In genomic region chr6:149900620-149901443, GRCh38 we compare ENCODE assay signal across 17 cellular contexts. TPM values are rescaled to one million over a fixed set of nuclear protein-coding genes. Genes with fewer than 3 reads are reported as not detected.
DNase-seq lines count a peak whose midpoint lies in the region; ATAC-seq and TF ChIP-seq lines count a peak whose summit lies in the region.
"Had no signal": no experiment of that assay in that cellular context is flagged by ENCODE, and none has a peak within 500 bp of the region (broad histone marks: within the 10 kb centered on the region; RNA-seq: fewer than 3 reads in every experiment).

No MANE protein-coding gene starts in this region.

- 71 to 92% (median 90%) methylated on average over 10 to 11 of the region's 11 CpGs for WGBS in heart left ventricle, 4 donors
- no CpG with 5 or more reads among the region's 11 CpGs for WGBS in neuronal stem cell (ENCODE audit: extremely low coverage in 2 of 2, insufficient read length in 2 of 2, insufficient replicate concordance in 1 of 2), 2 donors

- peak overlapping the region; percentile 82 for H2BK12ac ChIP-seq in neuronal stem cell (ENCODE audit: low read length)

- H3K4me1 ChIP-seq in heart left ventricle (peaks cover 4 to 32% (median 17%) of the 10 kb centered on the region in 12 donors), neuronal stem cell (ENCODE audit: control insufficient read depth in 2 of 2, insufficient read depth in 1 of 2, low read depth in 1 of 2, low read length in 2 of 2) (no peaks in the 10 kb centered on the region), vagina (peaks cover 33% of the 10 kb centered on the region), BE2C (peaks cover 3% of the 10 kb centered on the region)

- intact Hi-C loops in cardiac septum (cut with DNase I), result no loop called here
- intact Hi-C loops in heart left ventricle (cut with DNase I), result no loop called here
- intact Hi-C loops in vagina (cut with DNase I), result no loop called here

- H2BK5ac ChIP-seq in neuronal stem cell (ENCODE audit: low read length), result no peak overlapping the region

- no peaks in the 10 kb centered on the region for H3K36me3 ChIP-seq in heart left ventricle
- no peaks in the 10 kb centered on the region for H3K36me3 ChIP-seq in neuronal stem cell (replicated peaks in 1 of 2; ENCODE audit: control insufficient read depth in 2 of 2, insufficient read depth in 2 of 2, low read length in 2 of 2)
- H3K36me3 ChIP-seq in vagina, result no peaks in the 10 kb centered on the region
- H3K36me3 ChIP-seq in brain microvascular endothelial cell (replicated peaks), result no peaks in the 10 kb centered on the region
- H3K36me3 ChIP-seq in BE2C, result no peaks in the 10 kb centered on the region
- H3K36me3 ChIP-seq: MG63 had no signal

- H2BK15ac ChIP-seq in neuronal stem cell (ENCODE audit: low read length), result no peak overlapping the region

- no peak overlapping the region for H2BK120ac ChIP-seq in neuronal stem cell (ENCODE audit: low read depth, low read length)

- ATAC-seq in heart left ventricle (no peak), HG03571 (IDR thresholded peaks at IDR 0.05; ENCODE audit: unreplicated experiment) (no peak)
- ATAC-seq: PC-3 had no signal

- H3K9ac ChIP-seq in neuronal stem cell (ENCODE audit: low read depth, low read length, poor library complexity), result peak overlapping the region; percentile 12

- no peaks in the 10 kb centered on the region for H3K79me1 ChIP-seq in neuronal stem cell (ENCODE audit: low read depth, low read length)

- H2AFZ ChIP-seq in neuronal stem cell (ENCODE audit: low read length), result no peak overlapping the region

- in situ Hi-C loops in brain microvascular endothelial cell (cut with HindIII; ENCODE audit: low pct_ligation_motif_present, low sequenced_read_pairs), result no loop called here

- no peak overlapping the region for H3K4me3 ChIP-seq in heart left ventricle
- H3K4me3 ChIP-seq in neuronal stem cell (ENCODE audit: low read length in 2 of 2), result no peak overlapping the region
- no peak overlapping the region for H3K4me3 ChIP-seq in vagina
- no peak overlapping the region for H3K4me3 ChIP-seq in brain microvascular endothelial cell (ENCODE audit: low read depth, low read length)
- H3K4me3 ChIP-seq in BE2C (ENCODE audit: low read depth, low read length), result no peak overlapping the region
- H3K4me3 ChIP-seq: MG63 had no signal

- DNase-seq in cardiac septum (ENCODE audit: low spot score), result peak; percentile 68
- no peak for DNase-seq in heart left ventricle
- peak; percentile 74 for DNase-seq in epithelial cell of prostate (ENCODE audit: low read depth, low spot score)
- DNase-seq in neuronal stem cell (ENCODE audit: low spot score), result no peak
- no peak for DNase-seq in vagina (ENCODE audit: extremely low spot score in 2 of 2)
- DNase-seq in brain microvascular endothelial cell, result no peak
- DNase-seq in BE2C, result no peak
- DNase-seq: GOT3, KG1, MG63, NCI-H1092 treated with DMSO at 0.1 percent for 48 hours, NCI-H1694 treated with DMSO at 0.1 percent for 48 hours, NCI-H345, NCI-H748 treated with DMSO at 0.1 percent for 48 hours, PC-3 had no signal

- TF ChIP-seq POLR2A in heart left ventricle (IDR thresholded peaks at IDR 0.05), result no peak
- TF ChIP-seq POLR2A in vagina (IDR thresholded peaks at IDR 0.05), result no peak

- H3K9me3 ChIP-seq in heart left ventricle (no peaks in the 10 kb centered on the region), neuronal stem cell (replicated peaks in 1 of 2; ENCODE audit: control insufficient read depth in 2 of 2, insufficient read depth in 1 of 2, low read depth in 1 of 2, low read length in 2 of 2) (no peaks in the 10 kb centered on the region), vagina (no peaks in the 10 kb centered on the region), BE2C (no peaks in the 10 kb centered on the region)
- H3K9me3 ChIP-seq: MG63 had no signal

- H3K27me3 ChIP-seq in heart left ventricle, result no peaks in the 10 kb centered on the region
- H3K27me3 ChIP-seq in neuronal stem cell (ENCODE audit: control insufficient read depth in 3 of 3, insufficient read depth in 3 of 3, low read depth in 1 of 3, low read length in 3 of 3), result peaks cover 0 to 31% (median 0%) of the 10 kb centered on the region in 3 experiments
- H3K27me3 ChIP-seq in vagina, result no peaks in the 10 kb centered on the region
- no peaks in the 10 kb centered on the region for H3K27me3 ChIP-seq in brain microvascular endothelial cell (replicated peaks)
- H3K27me3 ChIP-seq in BE2C, result no peaks in the 10 kb centered on the region
- H3K27me3 ChIP-seq: MG63 had no signal

- H2AK5ac ChIP-seq in neuronal stem cell (ENCODE audit: low read depth, low read length), result peak overlapping the region; percentile 10

- no peak overlapping the region for H3K4ac ChIP-seq in neuronal stem cell (ENCODE audit: low read length)

- no peak overlapping the region for H4K8ac ChIP-seq in neuronal stem cell (ENCODE audit: low read depth, low read length)

- TF ChIP-seq CTCF in heart left ventricle (IDR thresholded peaks at IDR 0.05) (no peak), vagina (IDR thresholded peaks at IDR 0.05) (no peak), brain microvascular endothelial cell (IDR thresholded peaks at IDR 0.05; ENCODE audit: low read depth, low read length, missing control alignments) (no peak), BE2C (IDR thresholded peaks at IDR 0.05; ENCODE audit: low read depth, low read length) (no peak)

- peak overlapping the region; percentile 27 for H3K18ac ChIP-seq in neuronal stem cell (ENCODE audit: low read length)

- H3K27ac ChIP-seq in heart left ventricle (no peak overlapping the region), epithelial cell of prostate (peak overlapping the region; percentile 70), neuronal stem cell (replicated peaks; ENCODE audit: low read length) (no peak overlapping the region), vagina (peak overlapping the region; percentile 57), brain microvascular endothelial cell (no peak overlapping the region)
- H3K27ac ChIP-seq: C4-2B had no signal

- H3K14ac ChIP-seq in neuronal stem cell (ENCODE audit: low read length), result no peak overlapping the region

- H4K91ac ChIP-seq in neuronal stem cell (ENCODE audit: low read depth, low read length, poor library complexity), result no peak overlapping the region

- no peak overlapping the region for H3K4me2 ChIP-seq in neuronal stem cell (ENCODE audit: insufficient read depth, low read length, poor library complexity, severe bottlenecking)

- H3K23ac ChIP-seq in neuronal stem cell (ENCODE audit: low read depth, low read length, poor library complexity), result no peak overlapping the region

RNA-seq across cellular contexts. Expression of gene RAET1E, which starts 2.9 kb away (rescaled TPM):
- total RNA-seq in cardiac septum (not detected), heart left ventricle (1 to 10 TPM in 1 of 9 donors, under 1 TPM in 3, not detected in 5; 0.12 to 5.0 (median 0.50) TPM), vagina (27.5 TPM)
- under 1 TPM in 1 of 2 donors, not detected in 1; 0.46 TPM for polyA plus RNA-seq in heart left ventricle
- not detected for polyA plus RNA-seq in neuronal stem cell (2013, experiment 1 of 2)
- not detected for polyA plus RNA-seq in neuronal stem cell (2013, experiment 2 of 2)
- not detected for polyA plus RNA-seq in BE2C (2012; ENCODE audit: insufficient read depth, insufficient read length, low read depth)

RNA-seq across cellular contexts. Expression of gene RAET1G, which starts 22.1 kb away (rescaled TPM):
- total RNA-seq in cardiac septum (0.35 TPM), heart left ventricle (1 to 10 TPM in 1 of 9 donors, under 1 TPM in 1, not detected in 7; 0.25 to 1.9 TPM), vagina (4.9 TPM)
- polyA plus RNA-seq in heart left ventricle, result under 1 TPM in 1 of 2 donors, not detected in 1; 0.22 TPM
- 0.04 TPM for polyA plus RNA-seq in neuronal stem cell (2013, experiment 1 of 2)
- not detected for polyA plus RNA-seq in neuronal stem cell (2013, experiment 2 of 2)
- not detected for polyA plus RNA-seq in BE2C (2012; ENCODE audit: insufficient read depth, insufficient read length, low read depth)

RNA-seq across cellular contexts. Expression of gene LRP11, which starts 36.7 kb away (rescaled TPM):
- 11.6 TPM for total RNA-seq in cardiac septum
- 10 to 100 TPM; 10.2 to 23.8 (median 13.2) TPM for total RNA-seq in heart left ventricle
- polyA plus RNA-seq in heart left ventricle, result 1 to 10 TPM; 5.0 to 8.1 TPM
- 4.7 TPM for polyA plus RNA-seq in neuronal stem cell (2013, experiment 1 of 2)
- 4.9 TPM for polyA plus RNA-seq in neuronal stem cell (2013, experiment 2 of 2)
- total RNA-seq in vagina, result 35.1 TPM
- 4.3 TPM for polyA plus RNA-seq in BE2C (2012; ENCODE audit: insufficient read depth, insufficient read length, low read depth)

RNA-seq across cellular contexts. Expression of gene ULBP2, which starts 41.0 kb away (rescaled TPM):
- total RNA-seq in cardiac septum (1.1 TPM), heart left ventricle (1 to 10 TPM in 3 of 9 donors, under 1 TPM in 6; 0.27 to 2.3 (median 0.85) TPM), vagina (not detected)
- polyA plus RNA-seq in heart left ventricle, result 1 to 10 TPM in 1 of 2 donors, under 1 TPM in 1; 0.34 to 3.7 TPM
- polyA plus RNA-seq in neuronal stem cell (2013, experiment 1 of 2), result not detected
- 0.03 TPM for polyA plus RNA-seq in neuronal stem cell (2013, experiment 2 of 2)
- polyA plus RNA-seq in BE2C (2012; ENCODE audit: insufficient read depth, insufficient read length, low read depth), result 1.5 TPM

Comparison
In these comparisons a context has a peak if more than half of its experiments do, and no peak if none do; other contexts are left out.
1. DNase-seq: peak in cardiac septum (single experiment) and epithelial cell of prostate (single experiment); none in heart left ventricle (0 of 5), neuronal stem cell (single experiment), vagina (0 of 2), brain microvascular endothelial cell (single experiment) and BE2C (single experiment).
2. H3K27ac ChIP-seq: peak in epithelial cell of prostate (single experiment) and vagina (single experiment); none in heart left ventricle (0 of 12), neuronal stem cell (single experiment) and brain microvascular endothelial cell (single experiment).